30 cellular contexts compared by ENCODE assay signal in genomic region chr5:158807-159447, GRCh38. TPM values are rescaled to one million over a fixed set of nuclear protein-coding genes. Genes with fewer than 3 reads are reported as not detected.
A peak's percentile ranks its signal among the peaks of the same experiment; 100 is the strongest.
DNase-seq lines count a peak whose midpoint lies in the region; ATAC-seq, FAIRE-seq and TF ChIP-seq lines count a peak whose summit lies in the region.
"Had no signal": no experiment of that assay in that cellular context is flagged by ENCODE, and none has a peak within 500 bp of the region (broad histone marks: within the 10 kb centered on the region; RNA-seq: fewer than 3 reads in every experiment).

No MANE protein-coding gene starts in this region.

- POLR2A ChIA-PET in IMR-90 (lab: Charles Lee; ENCODE audit: unreplicated experiment) (no interaction called here), H1 (lab: Charles Lee; ENCODE audit: partially characterized antibody) (interaction anchor here (0.6 to 4.5 kb wide), 4 partner anchors 11 to 97 kb away, joined by 3 to 18 read pairs (median 3); partner anchors contain the start of gene PLEKHG4B)

- TF ChIP-seq POLR2A in IMR-90 (IDR thresholded peaks at IDR 0.05; ENCODE audit: low read depth, low read length), result no peak
- no peak for TF ChIP-seq POLR2A in H1 (IDR thresholded peaks at IDR 0.05; ENCODE audit: control extremely low read depth in 1 of 2, low read depth in 2 of 2, low read length in 2 of 2)

- H3K4me1 ChIP-seq in IMR-90 (ENCODE audit: control insufficient read depth, insufficient read depth, low read length) (peaks cover 12% of the 10 kb centered on the region), H1 (replicated peaks in 1 of 4; ENCODE audit: control insufficient read depth in 3 of 4, insufficient read depth in 4 of 4, low read length in 3 of 4) (no peaks in the 10 kb centered on the region; a peak in 1 of 7 replicates), skeletal muscle satellite cell (ENCODE audit: control insufficient read depth, insufficient read depth, low read length) (peaks cover 22% of the 10 kb centered on the region)
- H3K4me1 ChIP-seq: esophagus muscularis mucosa had no signal

- H3K23me2 ChIP-seq in H1 (ENCODE audit: low read depth, low read length), result no peaks in the 10 kb centered on the region

- peaks cover 12% of the 10 kb centered on the region; the same call in 1 of the 2 replicates for H3K9me1 ChIP-seq in IMR-90 (ENCODE audit: insufficient read depth, low read length)

- no peak for ATAC-seq in IMR-90 (ENCODE audit: low read depth)
- ATAC-seq: T-cell had no signal

- TF ChIP-seq RAD21 in IMR-90 (IDR thresholded peaks at IDR 0.05; ENCODE audit: low read length) (no peak), H1 (IDR thresholded peaks at IDR 0.05 in 1 of 2, conservative IDR thresholded peaks at IDR 0.05 in 1 of 2; ENCODE audit: low read depth in 2 of 2, low read length in 2 of 2) (no peak)

- H3K4ac ChIP-seq in IMR-90 (ENCODE audit: low read depth, low read length) (peak overlapping the region; percentile 74), H1 (replicated peaks; ENCODE audit: insufficient read length, low read depth, low read length) (no peak overlapping the region)

- H2AK5ac ChIP-seq in IMR-90 (ENCODE audit: low read depth, low read length), result peak overlapping the region; percentile 20; the same call in 1 of the 2 replicates
- H2AK5ac ChIP-seq in H1 (ENCODE audit: low read depth, low read length), result no peak overlapping the region

- H2BK15ac ChIP-seq in IMR-90 (ENCODE audit: low read depth, low read length) (no peak overlapping the region; the same call in 2 of the 3 replicates), H1 (ENCODE audit: low read length) (no peak overlapping the region)

- no peaks in the 10 kb centered on the region for H3K79me1 ChIP-seq in IMR-90 (ENCODE audit: low read depth in 1 of 2, low read length in 2 of 2)
- H3K79me1 ChIP-seq in H1 (ENCODE audit: low read depth, low read length), result no peaks in the 10 kb centered on the region; the same call in 1 of the 2 replicates

- no peak; a peak in 1 of 3 replicates for TF ChIP-seq EP300 in H1 (IDR thresholded peaks at IDR 0.05; ENCODE audit: borderline replicate concordance in 1 of 2, low read depth in 2 of 2, low read length in 2 of 2)

- H4K8ac ChIP-seq in IMR-90 (ENCODE audit: low read depth in 2 of 2, low read length in 2 of 2) (peak overlapping the region in 1 of 2 experiments; percentile 61; a peak in 2 of 4 replicates), H1 (ENCODE audit: extremely low read depth, insufficient read depth, low read length) (no peak overlapping the region)

- H3K36me3 ChIP-seq in IMR-90 (ENCODE audit: control insufficient read depth, insufficient read depth, low read length) (no peaks in the 10 kb centered on the region), H1 (ENCODE audit: control insufficient read depth in 2 of 4, insufficient read depth in 4 of 4, low read length in 3 of 4) (peaks cover 14 to 78% (median 29%) of the 10 kb centered on the region in 4 experiments; a peak in 6 of 8 replicates), skeletal muscle satellite cell (ENCODE audit: insufficient read depth, low read length) (no peaks in the 10 kb centered on the region)
- H3K36me3 ChIP-seq: esophagus muscularis mucosa, MG63, thoracic aorta had no signal

- WGBS in IMR-90 (ENCODE audit: extremely low coverage in 2 of 2, insufficient read length in 1 of 2), 2 experiments, result 92% methylated on average over 8 of the region's 17 CpGs; no CpG with 5 or more reads in 1 of the 2 experiments
- WGBS in H1 (ENCODE audit: extremely low coverage in 1 of 2, insufficient coverage in 1 of 2, insufficient read length in 1 of 2, insufficient replicate concordance in 2 of 2, low coverage in 1 of 2, low lambda C conversion rate in 2 of 2, missing lambda C conversion rate in 1 of 2), 2 experiments, result 80% methylated on average over 17 of the region's 17 CpGs; no CpG with 5 or more reads in 1 of the 2 experiments

- H3K27ac ChIP-seq in IMR-90 (ENCODE audit: insufficient read depth, low read length) (no peak overlapping the region), H1 (ENCODE audit: low read depth, low read length) (no peak overlapping the region)
- H3K27ac ChIP-seq: esophagus muscularis mucosa, thoracic aorta had no signal

- H3K79me2 ChIP-seq in H1 (ENCODE audit: control insufficient read depth in 1 of 2, insufficient read depth in 2 of 2, low read length in 2 of 2), result no peaks in the 10 kb centered on the region

- H2BK120ac ChIP-seq in IMR-90 (ENCODE audit: low read depth, low read length) (peak overlapping the region; percentile 62), H1 (replicated peaks; ENCODE audit: low read depth, low read length) (no peak overlapping the region)

- H3K9me3 ChIP-seq in IMR-90 (ENCODE audit: control insufficient read depth, insufficient read depth, low read length) (no peaks in the 10 kb centered on the region), H1 (ENCODE audit: insufficient read depth in 2 of 2, low read depth in 1 of 2, low read length in 1 of 2) (no peaks in the 10 kb centered on the region), skeletal muscle satellite cell (replicated peaks; ENCODE audit: low read length) (no peaks in the 10 kb centered on the region)
- H3K9me3 ChIP-seq: esophagus muscularis mucosa, MG63, thoracic aorta had no signal

- no peak overlapping the region for H3K27ac Mint-ChIP-seq in T-helper 2 cell treated with Interferon-gamma antibody and Interleukin-4, amounts not matched to agents 5 μg/mL and 100 μg/mL, for 36 hours
- H3K27ac Mint-ChIP-seq: activated naive CD8-positive, alpha-beta T cell treated with anti-CD3 and anti-CD28 coated beads, Interleukin-2, amount 10 ng/mL, durations not matched to agents 7 days and 5 days; T-cell had no signal

- H3K14ac ChIP-seq in IMR-90 (replicated peaks; ENCODE audit: low read depth, low read length), result peak overlapping the region; percentile 7; the same call in 1 of the 2 replicates
- no peak overlapping the region for H3K14ac ChIP-seq in H1 (ENCODE audit: insufficient read length)

- H3K9ac ChIP-seq in IMR-90 (ENCODE audit: low read depth, low read length) (no peak overlapping the region), H1 (replicated peaks in 1 of 4; ENCODE audit: extremely low read depth in 1 of 4, low read depth in 3 of 4, low read length in 3 of 4) (no peak overlapping the region), skeletal muscle satellite cell (ENCODE audit: low read depth, low read length) (no peak overlapping the region)

- peak overlapping the region; percentile 57 for H2BK20ac ChIP-seq in IMR-90 (ENCODE audit: low read depth, low read length)
- H2BK20ac ChIP-seq in H1 (ENCODE audit: low read length), result no peak overlapping the region

- no peaks in the 10 kb centered on the region for H3K27me3 Mint-ChIP-seq in T-helper 2 cell treated with Interferon-gamma antibody and Interleukin-4, amounts not matched to agents 5 μg/mL and 100 μg/mL, for 36 hours (ENCODE audit: low read depth)

- no peak overlapping the region for H4K91ac ChIP-seq in IMR-90 (ENCODE audit: insufficient read depth, low read depth, low read length)
- no peak overlapping the region for H4K91ac ChIP-seq in H1 (replicated peaks; ENCODE audit: insufficient read length, low read length)

- H3K4me1 Mint-ChIP-seq in T-helper 2 cell treated with Interferon-gamma antibody and Interleukin-4, amounts not matched to agents 5 μg/mL and 100 μg/mL, for 36 hours (ENCODE audit: low read depth), result no peaks in the 10 kb centered on the region
- H3K4me1 Mint-ChIP-seq: activated naive CD8-positive, alpha-beta T cell treated with anti-CD3 and anti-CD28 coated beads, Interleukin-2, amount 10 ng/mL, durations not matched to agents 7 days and 5 days; T-cell had no signal

- peak overlapping the region; percentile 23 for H2AK9ac ChIP-seq in IMR-90 (replicated peaks; ENCODE audit: low read depth, low read length, poor library complexity)

- H4K5ac ChIP-seq in IMR-90 (ENCODE audit: low read depth, low read length), result no peak overlapping the region
- H4K5ac ChIP-seq in H1 (ENCODE audit: insufficient read length, low read depth, low read length), result no peak overlapping the region

- H3K56ac ChIP-seq in IMR-90 (ENCODE audit: extremely low read depth, insufficient read depth, low read length) (no peak overlapping the region), H1 (replicated peaks; ENCODE audit: insufficient read length, low read depth, low read length) (no peak overlapping the region)

- TF ChIP-seq CTCF in IMR-90 (conservative IDR thresholded peaks at IDR 0.05; ENCODE audit: low read depth, low read length) (no peak), H1 (IDR thresholded peaks at IDR 0.05; ENCODE audit: control extremely low read depth in 1 of 3, insufficient read depth in 1 of 3, low read depth in 1 of 3, low read length in 3 of 3) (no peak)

- in situ Hi-C loops in IMR-90 (cut with MboI; ENCODE audit: low sequenced_read_pairs), result no loop called here

- H3K36me3 Mint-ChIP-seq in T-helper 2 cell treated with Interferon-gamma antibody and Interleukin-4, amounts not matched to agents 5 μg/mL and 100 μg/mL, for 36 hours (ENCODE audit: low read depth), result no peaks in the 10 kb centered on the region
- H3K36me3 Mint-ChIP-seq: activated naive CD8-positive, alpha-beta T cell treated with anti-CD3 and anti-CD28 coated beads, Interleukin-2, amount 10 ng/mL, durations not matched to agents 7 days and 5 days; T-cell had no signal

- H2BK5ac ChIP-seq in IMR-90 (ENCODE audit: low read depth, low read length, poor library complexity, severe bottlenecking) (no peak overlapping the region), H1 (ENCODE audit: low read depth, low read length) (no peak overlapping the region)

- dilution Hi-C loops in IMR-90 (cut with HindIII; ENCODE audit: low sequenced_read_pairs, unreplicated experiment), result no loop called here

- no peak overlapping the region for H3K4me2 ChIP-seq in IMR-90 (ENCODE audit: low read depth, low read length)
- H3K4me2 ChIP-seq in H1 (ENCODE audit: insufficient read depth in 1 of 2, low read depth in 2 of 2, low read length in 2 of 2), result no peak overlapping the region
- peak overlapping the region; percentile 60 for H3K4me2 ChIP-seq in skeletal muscle satellite cell (ENCODE audit: low read length)

- H3K23ac ChIP-seq in IMR-90 (ENCODE audit: low read depth, low read length), result no peak overlapping the region
- no peak overlapping the region for H3K23ac ChIP-seq in H1 (ENCODE audit: insufficient read length)

- H3K27me3 ChIP-seq in IMR-90 (ENCODE audit: control insufficient read depth, insufficient read depth, low read length), result no peaks in the 10 kb centered on the region
- no peaks in the 10 kb centered on the region for H3K27me3 ChIP-seq in H1 (replicated peaks in 1 of 4; ENCODE audit: control insufficient read depth in 3 of 4, extremely low read depth in 1 of 4, insufficient read depth in 3 of 4, low read length in 3 of 4)
- peaks cover 47% of the 10 kb centered on the region for H3K27me3 ChIP-seq in skeletal muscle satellite cell (ENCODE audit: control insufficient read depth, insufficient read depth, low read length)
- H3K27me3 ChIP-seq: MG63 had no signal

- no peaks in the 10 kb centered on the region for H3K9me3 Mint-ChIP-seq in T-helper 2 cell treated with Interferon-gamma antibody and Interleukin-4, amounts not matched to agents 5 μg/mL and 100 μg/mL, for 36 hours
- H3K9me3 Mint-ChIP-seq: activated naive CD8-positive, alpha-beta T cell treated with anti-CD3 and anti-CD28 coated beads, Interleukin-2, amount 10 ng/mL, durations not matched to agents 7 days and 5 days; T-cell had no signal

- no peak overlapping the region for H2AFZ ChIP-seq in IMR-90 (replicated peaks; ENCODE audit: low read length, poor library complexity)
- no peak overlapping the region for H2AFZ ChIP-seq in H1 (ENCODE audit: low read length)

- H3K18ac ChIP-seq in IMR-90 (ENCODE audit: low read depth, low read length), result no peak overlapping the region
- no peak overlapping the region for H3K18ac ChIP-seq in H1 (ENCODE audit: extremely low read depth, low read length)

- no peak overlapping the region for H2BK12ac ChIP-seq in H1 (ENCODE audit: low read depth, low read length)

- H4K20me1 ChIP-seq in IMR-90 (ENCODE audit: insufficient read depth, low read length) (no peaks in the 10 kb centered on the region), H1 (replicated peaks in 1 of 2; ENCODE audit: control insufficient read depth in 1 of 2, insufficient read depth in 2 of 2, low read length in 2 of 2) (peaks cover 0 to 4% of the 10 kb centered on the region in 2 experiments)

- H3K4me3 ChIP-seq in IMR-90 (ENCODE audit: insufficient read depth, low read depth, low read length) (no peak overlapping the region), H1 (ENCODE audit: extremely low read depth in 1 of 4, insufficient read depth in 2 of 4, low read depth in 3 of 4, low read length in 4 of 4) (no peak overlapping the region), skeletal muscle satellite cell (ENCODE audit: low read length) (no peak overlapping the region)
- H3K4me3 ChIP-seq: esophagus muscularis mucosa, MG63, thoracic aorta had no signal

- no peak for FAIRE-seq in H1 (lab: Jason Lieb, UNC)
- FAIRE-seq in RCC 7860 (lab: Jason Lieb, UNC), result no peak
- FAIRE-seq: frontal cortex, GM12891, islet of Langerhans, small intestine, TTC549 had no signal

- no peak overlapping the region for H3K4me3 Mint-ChIP-seq in T-helper 2 cell treated with Interferon-gamma antibody and Interleukin-4, amounts not matched to agents 5 μg/mL and 100 μg/mL, for 36 hours
- H3K4me3 Mint-ChIP-seq: activated naive CD8-positive, alpha-beta T cell treated with anti-CD3 and anti-CD28 coated beads, Interleukin-2, amount 10 ng/mL, durations not matched to agents 7 days and 5 days; T-cell had no signal

- CTCF ChIA-PET in IMR-90 (lab: Yijun Ruan, JAX), result no interaction called here
- CTCF ChIA-PET in H1 (lab: Charles Lee; ENCODE audit: partially characterized antibody), result interaction anchor here (0.6 to 1.0 kb wide), 3 partner anchors 11 to 157 kb away, joined by 3 read pairs; no protein-coding TSS in a partner anchor

- intact Hi-C loops in IMR-90 (cut with micrococcal nuclease), result no loop called here

- DNase-seq in NCI-H748 (lab: John Stamatoyannopoulos, UW; ENCODE audit: unreplicated experiment) (peak; percentile 60), NCI-H748 treated with DMSO at 0.1 percent for 48 hours (lab: John Stamatoyannopoulos, UW) (no peak), IMR-90 (no peak), H1 (ENCODE audit: low read depth in 1 of 2, low spot score in 2 of 2) (no peak), NCI-H1436 (lab: John Stamatoyannopoulos, UW) (no peak), RCC 7860 (ENCODE audit: low spot score) (no peak)
- no peak for DNase-seq in T-helper 2 cell treated with Interferon-gamma antibody and Interleukin-4, amounts not matched to agents 5 μg/mL and 100 μg/mL, for 36 hours (ENCODE audit: low spot score)
- DNase-seq: activated CD4-positive, alpha-beta T cell treated with anti-CD3 and anti-CD28 coated beads for 48 hours; activated naive CD8-positive, alpha-beta T cell treated with anti-CD3 and anti-CD28 coated beads, Interleukin-2, amount 10 ng/mL, durations not matched to agents 7 days and 5 days; DND-41; effector memory CD4-positive, alpha-beta T cell; hypothalamus; NCI-H187; NCI-H226; SIG-M5; small intestine; stimulated activated CD4-positive, alpha-beta T cell treated with anti-CD3 and anti-CD28 coated beads, Interleukin-2, amount 100 ng/mL, for 48 hours; stimulated activated naive CD4-positive, alpha-beta T cell; T-cell had no signal

- BruUV-seq in IMR-90 (replicated peaks; lab: Mats Ljungman, UMichigan), result no TSS peak

RNA-seq across cellular contexts. Expression of gene LRRC14B, which starts 32.4 kb away (rescaled TPM):
- total RNA-seq in IMR-90 (2012; rRNA removed), result not detected in 2 replicates
- not detected in 2 replicates for polyA plus RNA-seq in IMR-90 (2012; rRNA removed)
- polyA plus RNA-seq in IMR-90 (2012; cell fraction: cytosol; rRNA removed), result not detected in 2 replicates
- polyA plus RNA-seq in IMR-90 (2012; cell fraction: nucleus; rRNA removed; ENCODE audit: low replicate concordance), result 0.03 TPM in 1 of 2 replicates, not detected in the other
- not detected in 2 replicates for total RNA-seq in H1 (2021; fragmentation: NEBNext Ultra II Directional; extraction: Animal tissue kit (Norgen Biotek cat#: 25700))
- polyA plus RNA-seq in H1 (2011; rRNA removed), result not detected in 2 replicates
- polyA plus RNA-seq in H1 (2011; cell fraction: cytosol; rRNA removed), result not detected
- polyA plus RNA-seq in H1 (2011; cell fraction: nucleus; rRNA removed), result not detected
- polyA plus RNA-seq in H1 (2012, experiment 1 of 2), result not detected in 4 replicates
- not detected for polyA plus RNA-seq in H1 (2012, experiment 2 of 2)
- not detected for polyA plus RNA-seq in H1 (2013, experiment 1 of 2)
- not detected for polyA plus RNA-seq in H1 (2013, experiment 2 of 2)
- polyA minus RNA-seq in H1 (2011; rRNA and poly(A)+ RNA removed), result not detected in 2 replicates
- polyA minus RNA-seq in H1 (2011; cell fraction: cytosol; rRNA and poly(A)+ RNA removed), result not detected
- not detected for polyA minus RNA-seq in H1 (2011; cell fraction: nucleus; rRNA and poly(A)+ RNA removed)
- total RNA-seq in skeletal muscle satellite cell (2012; rRNA removed), result not detected in 2 replicates
- total RNA-seq: A172, esophagus muscularis mucosa, lower leg skin, mucosa of gallbladder, T-cell, thoracic aorta had no signal

RNA-seq across cellular contexts. Expression of gene CCDC127, which starts 59.0 kb away (rescaled TPM):
- 3.9 and 4.4 TPM in 2 replicates for total RNA-seq in IMR-90 (2012; rRNA removed)
- polyA plus RNA-seq in IMR-90 (2012; rRNA removed) (3.2 TPM in 2 replicates), H1 (2011; rRNA removed) (2.9 and 3.4 TPM in 2 replicates)
- 2.2 and 2.4 TPM in 2 replicates for polyA plus RNA-seq in IMR-90 (2012; cell fraction: cytosol; rRNA removed)
- polyA plus RNA-seq in IMR-90 (2012; cell fraction: nucleus; rRNA removed; ENCODE audit: low replicate concordance), result 1.5 and 2.8 TPM in 2 replicates
- total RNA-seq in H1 (2021; fragmentation: NEBNext Ultra II Directional; extraction: Animal tissue kit (Norgen Biotek cat#: 25700)), result 7.2 and 8.0 TPM in 2 replicates
- polyA plus RNA-seq in H1 (2011; cell fraction: cytosol; rRNA removed), result 3.9 TPM
- polyA plus RNA-seq in H1 (2011; cell fraction: nucleus; rRNA removed), result 4.5 TPM
- polyA plus RNA-seq in H1 (2012, experiment 1 of 2), result 4.7 to 6.8 TPM (median 5.7 TPM) in 4 replicates
- 1.6 TPM for polyA plus RNA-seq in H1 (2012, experiment 2 of 2)
- 4.8 TPM for polyA plus RNA-seq in H1 (2013, experiment 1 of 2)
- polyA plus RNA-seq in H1 (2013, experiment 2 of 2), result 5.6 TPM
- polyA minus RNA-seq in H1 (2011; rRNA and poly(A)+ RNA removed), result 3.1 and 3.8 TPM in 2 replicates
- 3.6 TPM for polyA minus RNA-seq in H1 (2011; cell fraction: cytosol; rRNA and poly(A)+ RNA removed)
- 6.9 TPM for polyA minus RNA-seq in H1 (2011; cell fraction: nucleus; rRNA and poly(A)+ RNA removed)
- 2.3 and 4.2 TPM in 2 replicates for total RNA-seq in skeletal muscle satellite cell (2012; rRNA removed)

RNA-seq across cellular contexts. Expression of gene SDHA, which starts 59.2 kb away (rescaled TPM):
- total RNA-seq in IMR-90 (2012; rRNA removed), result 105 and 122 TPM in 2 replicates
- 120 and 121 TPM in 2 replicates for polyA plus RNA-seq in IMR-90 (2012; rRNA removed)
- polyA plus RNA-seq in IMR-90 (2012; cell fraction: cytosol; rRNA removed), result 120 and 126 TPM in 2 replicates
- polyA plus RNA-seq in IMR-90 (2012; cell fraction: nucleus; rRNA removed; ENCODE audit: low replicate concordance), result 104 and 113 TPM in 2 replicates
- 86.1 and 87.3 TPM in 2 replicates for total RNA-seq in H1 (2021; fragmentation: NEBNext Ultra II Directional; extraction: Animal tissue kit (Norgen Biotek cat#: 25700))
- polyA plus RNA-seq in H1 (2011; rRNA removed), result 59.7 and 80.6 TPM in 2 replicates
- 67.8 TPM for polyA plus RNA-seq in H1 (2011; cell fraction: cytosol; rRNA removed)
- polyA plus RNA-seq in H1 (2011; cell fraction: nucleus; rRNA removed), result 130 TPM
- polyA plus RNA-seq in H1 (2012, experiment 1 of 2), result 86.7 to 111 TPM (median 100 TPM) in 4 replicates
- 40.5 TPM for polyA plus RNA-seq in H1 (2012, experiment 2 of 2)
- 113 TPM for polyA plus RNA-seq in H1 (2013, experiment 1 of 2)
- 113 TPM for polyA plus RNA-seq in H1 (2013, experiment 2 of 2)
- 125 and 144 TPM in 2 replicates for polyA minus RNA-seq in H1 (2011; rRNA and poly(A)+ RNA removed)
- polyA minus RNA-seq in H1 (2011; cell fraction: cytosol; rRNA and poly(A)+ RNA removed), result 67.0 TPM
- 99.3 TPM for polyA minus RNA-seq in H1 (2011; cell fraction: nucleus; rRNA and poly(A)+ RNA removed)
- total RNA-seq in skeletal muscle satellite cell (2012; rRNA removed), result 82.1 and 90.5 TPM in 2 replicates
